In genomic region chr7:112550468-112551060, GRCh38 we compare ENCODE assay signal across 8 cellular contexts.
A peak's percentile ranks its signal among the peaks of the same experiment; 100 is the strongest.
DNase-seq lines count a peak whose midpoint lies in the region; ATAC-seq and TF ChIP-seq lines count a peak whose summit lies in the region.

No MANE protein-coding gene starts in this region.

- H3K27ac ChIP-seq in ascending aorta = no peak overlapping the region

- no peaks in the 10 kb centered on the region for H3K36me3 ChIP-seq in ascending aorta

- no peak overlapping the region for H3K4me3 ChIP-seq in ascending aorta

- no peaks in the 10 kb centered on the region for H3K4me1 ChIP-seq in ascending aorta

- ATAC-seq in GM18867 (IDR thresholded peaks at IDR 0.05; ENCODE audit: unreplicated experiment) = peak; percentile 92
- ATAC-seq in HG02981 (IDR thresholded peaks at IDR 0.05; ENCODE audit: unreplicated experiment) = peak; percentile 85
- no peak for ATAC-seq in HG03045 (IDR thresholded peaks at IDR 0.05; ENCODE audit: unreplicated experiment)

- TF ChIP-seq CTCF in ascending aorta (IDR thresholded peaks at IDR 0.05) = peak; percentile 51 to 70 (median 61)

- intact Hi-C loops in ascending aorta (cut with DNase I) = loop anchor here (5.0 kb wide), 1 partner anchor 872 kb away; no protein-coding TSS in a partner anchor

- no peaks in the 10 kb centered on the region for H3K9me3 ChIP-seq in ascending aorta

- H3K27me3 ChIP-seq in ascending aorta = no peaks in the 10 kb centered on the region

- DNase-seq in DMS 273 treated with DMSO at 0.1 percent for 48 hours (lab: John Stamatoyannopoulos, UW) (peak; percentile 65), NCI-H345 (lab: John Stamatoyannopoulos, UW) (peak; percentile 48), ascending aorta (ENCODE audit: low spot score in 2 of 2) (no peak), iPS-NIHi11 (ENCODE audit: low spot score) (peak; percentile 41), superior temporal gyrus (ENCODE audit: extremely low spot score) (peak; percentile 54)

Comparison
In these comparisons a context has a peak if more than half of its experiments do, and no peak if none do; other contexts are left out.
1. DNase-seq: peak in DMS 273 treated with DMSO at 0.1 percent for 48 hours (single experiment), NCI-H345 (single experiment), iPS-NIHi11 (single experiment) and superior temporal gyrus (single experiment); none in ascending aorta (0 of 2).